In genomic region chr9:137307255-137308101, GRCh38 we compare ENCODE assay signal across 12 cellular contexts. TPM values are rescaled to one million over a fixed set of nuclear protein-coding genes. Genes with fewer than 3 reads are reported as not detected.
DNase-seq lines count a peak whose midpoint lies in the region; ATAC-seq and TF ChIP-seq lines count a peak whose summit lies in the region.
"Had no signal": no experiment of that assay in that cellular context is flagged by ENCODE, and none has a peak within 500 bp of the region (broad histone marks: within the 10 kb centered on the region; RNA-seq: fewer than 3 reads in every experiment).

No MANE protein-coding gene starts in this region.

- H3K27me3 ChIP-seq in Karpas-422 (ENCODE audit: low read length) (no peaks in the 10 kb centered on the region), prostate gland (replicated peaks; ENCODE audit: insufficient read depth) (no peaks in the 10 kb centered on the region), HAP-1 (ENCODE audit: low read depth) (no peaks in the 10 kb centered on the region)

- in situ Hi-C loops in HAP-1 (cut with MboI; ENCODE audit: low sequenced_read_pairs), result no loop called here

- H3K27ac ChIP-seq in Karpas-422 (ENCODE audit: low read length) (no peak overlapping the region), prostate gland (no peak overlapping the region)

- TF ChIP-seq POLR2A in prostate gland (IDR thresholded peaks at IDR 0.05), result peak; percentile 9

- no peaks in the 10 kb centered on the region for H3K9me3 ChIP-seq in Karpas-422 (ENCODE audit: low read length)
- no peaks in the 10 kb centered on the region for H3K9me3 ChIP-seq in prostate gland
- no peaks in the 10 kb centered on the region for H3K9me3 ChIP-seq in HAP-1
- H3K9me3 ChIP-seq: sigmoid colon had no signal

- DNase-seq in SIG-M5 treated with dmso at 0.1 percent for 504 hours (lab: John Stamatoyannopoulos, UW; ENCODE audit: unreplicated experiment) (peak; percentile 21), SIG-M5 (lab: John Stamatoyannopoulos, UW) (no peak), Karpas-422 (peak; percentile 56), ecto neural progenitor cell (ENCODE audit: low spot score) (peak; percentile 52), prostate gland (ENCODE audit: low spot score) (no peak), HAP-1 (ENCODE audit: low spot score in 2 of 2) (no peak)
- DNase-seq in central memory CD4-positive, alpha-beta T cell, result no peak
- DNase-seq: GF-D8, midbrain, NCI-H1092 treated with DMSO at 0.1 percent for 48 hours, sigmoid colon had no signal

- H3K36me3 ChIP-seq in Karpas-422 (ENCODE audit: insufficient read depth, low read length) (no peaks in the 10 kb centered on the region), prostate gland (no peaks in the 10 kb centered on the region), HAP-1 (replicated peaks) (no peaks in the 10 kb centered on the region)
- H3K36me3 ChIP-seq: sigmoid colon had no signal

- H3K4me2 ChIP-seq in Karpas-422 (ENCODE audit: low read depth, low read length, poor library complexity, severe bottlenecking), result no peak overlapping the region

- H3K9me2 ChIP-seq in Karpas-422 (replicated peaks; ENCODE audit: insufficient read depth, low read length), result no peaks in the 10 kb centered on the region

- 32% methylated on average over 28 of the region's 30 CpGs for WGBS in prostate gland

- no peak overlapping the region for H3K9ac ChIP-seq in Karpas-422 (ENCODE audit: low read length)

- no peaks in the 10 kb centered on the region for H3K79me2 ChIP-seq in Karpas-422 (ENCODE audit: low read length)

- H3K4me1 ChIP-seq in Karpas-422 (ENCODE audit: low read length), result peaks cover 17% of the 10 kb centered on the region
- peaks cover 46% of the 10 kb centered on the region for H3K4me1 ChIP-seq in prostate gland (replicated peaks)
- peaks cover 7% of the 10 kb centered on the region for H3K4me1 ChIP-seq in HAP-1

- H3K4me3 ChIP-seq in Karpas-422 (ENCODE audit: low read length), result no peak overlapping the region
- no peak overlapping the region for H3K4me3 ChIP-seq in prostate gland
- no peak overlapping the region for H3K4me3 ChIP-seq in HAP-1
- H3K4me3 ChIP-seq: sigmoid colon had no signal

- H2AFZ ChIP-seq in Karpas-422 (ENCODE audit: low read length), result no peak overlapping the region

- no peak for ATAC-seq in esophagus mucosa

- no peaks in the 10 kb centered on the region for H4K20me1 ChIP-seq in Karpas-422 (ENCODE audit: insufficient read depth, low read depth, low read length)

- intact Hi-C loops in prostate gland (cut with DNase I), result no loop called here

- TF ChIP-seq CTCF in prostate gland (IDR thresholded peaks at IDR 0.05), result no peak

RNA-seq across cellular contexts. Expression of gene NRARP, which starts 5.4 kb away (rescaled TPM):
- 1.4 and 1.8 TPM in 2 replicates for total RNA-seq in Karpas-422 (2014; rRNA removed; shearing (Covaris generic); ENCODE audit: low replicate concordance)
- 10 to 100 TPM; 22.4 to 24.3 TPM for total RNA-seq in prostate gland
- total RNA-seq in esophagus mucosa, result 20.4 TPM

RNA-seq across cellular contexts. Expression of gene TOR4A, which starts 30.0 kb away (rescaled TPM):
- total RNA-seq in Karpas-422 (2014; rRNA removed; shearing (Covaris generic); ENCODE audit: low replicate concordance), result 8.8 and 19.2 TPM in 2 replicates
- 1 to 10 TPM; 1.6 to 7.3 TPM for total RNA-seq in prostate gland
- 15.4 TPM for total RNA-seq in esophagus mucosa

RNA-seq across cellular contexts. Expression of gene NELFB, which starts 52.4 kb away (rescaled TPM):
- total RNA-seq in Karpas-422 (2014; rRNA removed; shearing (Covaris generic); ENCODE audit: low replicate concordance), result 17.8 and 42.7 TPM in 2 replicates
- total RNA-seq in prostate gland (10 to 100 TPM; 44.9 to 82.1 TPM), esophagus mucosa (36.7 TPM)

RNA-seq across cellular contexts. Expression of gene STPG3, which starts 56.4 kb away (rescaled TPM):
- 0.61 and 0.86 TPM in 2 replicates for total RNA-seq in Karpas-422 (2014; rRNA removed; shearing (Covaris generic); ENCODE audit: low replicate concordance)
- total RNA-seq in prostate gland (1 to 10 TPM in 1 of 2 donors, not detected in 1; 4.2 TPM), esophagus mucosa (not detected)
- total RNA-seq: sigmoid colon had no signal

Comparison
In these comparisons a context has a peak if more than half of its experiments do, and no peak if none do; other contexts are left out.
1. DNase-seq: peak in SIG-M5 treated with dmso at 0.1 percent for 504 hours (single experiment), Karpas-422 (single experiment) and ecto neural progenitor cell (single experiment); none in SIG-M5 (single experiment), prostate gland (single experiment), HAP-1 (0 of 2) and central memory CD4-positive, alpha-beta T cell (single experiment).